ENCODE assay signal across 11 cellular contexts in genomic region chr9:4814913-4815312, GRCh38. TPM values are rescaled to one million over a fixed set of nuclear protein-coding genes. Genes with fewer than 3 reads are reported as not detected.
DNase-seq lines count a peak whose midpoint lies in the region; ATAC-seq and TF ChIP-seq lines count a peak whose summit lies in the region.
"Had no signal": no experiment of that assay in that cellular context is flagged by ENCODE, and none has a peak within 500 bp of the region (broad histone marks: within the 10 kb centered on the region; RNA-seq: fewer than 3 reads in every experiment).

No MANE protein-coding gene starts in this region.

- no peaks in the 10 kb centered on the region for H3K27me3 ChIP-seq in Loucy (ENCODE audit: insufficient read depth, low read length, poor library complexity, severe bottlenecking)
- H3K27me3 ChIP-seq in liver (ENCODE audit: control insufficient read depth in 4 of 4, insufficient read depth in 4 of 4, low read length in 3 of 4): no peaks in the 10 kb centered on the region
- H3K27me3 ChIP-seq: brain microvascular endothelial cell had no signal

- DNase-seq in osteocyte (ENCODE audit: extremely low spot score, unreplicated experiment): no peak
- DNase-seq in activated CD4-positive, alpha-beta T cell treated with anti-CD3 and anti-CD28 coated beads, Interleukin-2, amount 50 U/mL, for 1 hour: no peak
- no peak for DNase-seq in AG08396 (ENCODE audit: low spot score)
- DNase-seq: brain microvascular endothelial cell, NCI-H1417 treated with DMSO at 0.1 percent for 48 hours had no signal

- H3K4me3 Mint-ChIP-seq in osteocyte (ENCODE audit: unreplicated experiment): no peak overlapping the region

- peaks cover 5% of the 10 kb centered on the region; the same call in 1 of the 2 replicates for H3K9me3 ChIP-seq in Loucy (ENCODE audit: insufficient read depth, low read depth, low read length)
- H3K9me3 ChIP-seq in liver (ENCODE audit: control insufficient read depth in 4 of 4, low read length in 3 of 4): no peaks in the 10 kb centered on the region

- H3K36me3 ChIP-seq in Loucy (ENCODE audit: insufficient read depth, low read length) (no peaks in the 10 kb centered on the region), liver (ENCODE audit: control insufficient read depth in 4 of 4, insufficient read depth in 3 of 4, low read depth in 1 of 4, low read length in 3 of 4) (no peaks in the 10 kb centered on the region)
- H3K36me3 ChIP-seq: brain microvascular endothelial cell had no signal

- H3K4me1 ChIP-seq in Loucy (ENCODE audit: insufficient read depth, low read length, poor library complexity, severe bottlenecking): peaks cover 3% of the 10 kb centered on the region
- H3K4me1 ChIP-seq in liver (ENCODE audit: control insufficient read depth in 4 of 4, insufficient read depth in 4 of 4, low read length in 3 of 4): peaks cover 0 to 14% (median 3%) of the 10 kb centered on the region in 4 donors

- TF ChIP-seq RAD21 in liver (IDR thresholded peaks at IDR 0.05): no peak

- peaks cover 3% of the 10 kb centered on the region for H3K36me3 Mint-ChIP-seq in osteocyte (ENCODE audit: unreplicated experiment)

- no peaks in the 10 kb centered on the region for H3K9me2 ChIP-seq in Loucy (replicated peaks; ENCODE audit: low read depth, low read length)

- H3K79me2 ChIP-seq in Loucy (ENCODE audit: insufficient read depth, low read length): peaks cover 55% of the 10 kb centered on the region

- no peaks in the 10 kb centered on the region for H3F3A ChIP-seq in Loucy (ENCODE audit: low read depth)

- peaks cover 16% of the 10 kb centered on the region for H3K4me1 Mint-ChIP-seq in osteocyte (ENCODE audit: unreplicated experiment)

- ATAC-seq in GM18519 (IDR thresholded peaks at IDR 0.05; ENCODE audit: low FRiP score, unreplicated experiment) (peak; percentile 42), GM21529 (IDR thresholded peaks at IDR 0.05; ENCODE audit: unreplicated experiment) (peak; percentile 59)
- ATAC-seq: activated CD4-positive, CD25-positive, alpha-beta regulatory T cell treated with anti-CD3 and anti-CD28 coated beads, Interleukin-2, amount 50 U/mL, for 24 hours; Panc1 had no signal

- H4K20me1 ChIP-seq in Loucy (ENCODE audit: insufficient read depth, low read length, poor library complexity, severe bottlenecking): no peaks in the 10 kb centered on the region

- peak overlapping the region; percentile 8 for H3K4me2 ChIP-seq in Loucy (ENCODE audit: low read depth, low read length, poor library complexity, severe bottlenecking)

- H3K27me3 Mint-ChIP-seq in osteocyte (ENCODE audit: unreplicated experiment): no peaks in the 10 kb centered on the region

- H2AFZ ChIP-seq in Loucy (ENCODE audit: low read length): no peak overlapping the region

- H3K9me3 Mint-ChIP-seq in osteocyte (ENCODE audit: unreplicated experiment): peaks cover 9% of the 10 kb centered on the region

- no peak overlapping the region for H3K4me3 ChIP-seq in Loucy (ENCODE audit: low read length, poor library complexity, severe bottlenecking)
- H3K4me3 ChIP-seq in liver (ENCODE audit: low read depth in 1 of 3, low read length in 3 of 3): no peak overlapping the region

- peak overlapping the region in 1 of 2 donors; percentile 28 for H3K27ac ChIP-seq in liver (ENCODE audit: low read depth in 1 of 2, low read length in 2 of 2)
- H3K27ac ChIP-seq: brain microvascular endothelial cell had no signal

- TF ChIP-seq CTCF in Loucy (conservative IDR thresholded peaks at IDR 0.05; ENCODE audit: low read length) (no peak), liver (IDR thresholded peaks at IDR 0.05; ENCODE audit: low read depth, low read length, missing input control) (no peak), osteocyte (IDR thresholded peaks at IDR 0.05) (no peak)

- H3K27ac Mint-ChIP-seq in osteocyte (ENCODE audit: unreplicated experiment): no peak overlapping the region

- H3K9ac ChIP-seq in Loucy (ENCODE audit: low read depth, low read length, poor library complexity, severe bottlenecking) (no peak overlapping the region), liver (ENCODE audit: low read depth in 1 of 2, low read length in 2 of 2) (no peak overlapping the region)

TF ChIP-seq in liver, 16 proteins besides CTCF, POLR2A, EP300 and RAD21:
- TF ChIP-seq RXRA (IDR thresholded peaks at IDR 0.05) (peak in 1 of 2 donors; percentile 14), HNF4A (conservative IDR thresholded peaks at IDR 0.05) (peak; percentile 6 to 29), NR2F2 (IDR thresholded peaks at IDR 0.05) (no peak), TAF1 (conservative IDR thresholded peaks at IDR 0.05) (no peak), YY1 (IDR thresholded peaks at IDR 0.05) (peak; percentile 19), REST (IDR thresholded peaks at IDR 0.05) (no peak)

RNA-seq across cellular contexts. Expression of gene RCL1, which starts 22.2 kb away (rescaled TPM):
- 100 to 1,000 TPM in 1 of 2 donors, 10 to 100 TPM in 1; 52.2 to 121 TPM for total RNA-seq in liver
- 100 to 1,000 TPM in 1 of 2 donors, 10 to 100 TPM in 1; 53.6 to 120 TPM for polyA plus RNA-seq in liver
- total RNA-seq in osteocyte: 13.0 and 13.4 TPM in 2 replicates
